ENCODE assay signal across 16 cellular contexts in genomic region chr2:216413882-216414281, GRCh38. TPM values are rescaled to one million over a fixed set of nuclear protein-coding genes. Genes with fewer than 3 reads are reported as not detected.
A peak's percentile ranks its signal among the peaks of the same experiment; 100 is the strongest.
DNase-seq lines count a peak whose midpoint lies in the region; ATAC-seq and TF ChIP-seq lines count a peak whose summit lies in the region.
"Had no signal": no experiment of that assay in that cellular context is flagged by ENCODE, and none has a peak within 500 bp of the region (broad histone marks: within the 10 kb centered on the region; RNA-seq: fewer than 3 reads in every experiment).

No MANE protein-coding gene starts in this region.

- H4K20me1 ChIP-seq in Karpas-422 (ENCODE audit: insufficient read depth, low read depth, low read length), result no peaks in the 10 kb centered on the region

- POLR2A ChIA-PET in activated naive CD8-positive, alpha-beta T cell treated with anti-CD3 and anti-CD28 coated beads, Interleukin-2, amount 10 ng/mL, durations not matched to agents 7 days and 5 days (lab: Charles Lee), result interaction anchor here (0.6 kb wide), 1 partner anchor 118 kb away, joined by 3 read pairs; no protein-coding TSS in a partner anchor

- H3K4me1 ChIP-seq in Karpas-422 (ENCODE audit: low read length), result peaks cover 31% of the 10 kb centered on the region

- peak overlapping the region; percentile 79 for H3K4me2 ChIP-seq in Karpas-422 (ENCODE audit: low read depth, low read length, poor library complexity, severe bottlenecking)

- H2AFZ ChIP-seq in Karpas-422 (ENCODE audit: low read length), result no peak overlapping the region

- peak overlapping the region; percentile 96 for H3K4me3 ChIP-seq in Karpas-422 (ENCODE audit: low read length)
- H3K4me3 ChIP-seq in fibroblast of the aortic adventitia (ENCODE audit: low read depth, low read length), result no peak overlapping the region

- no peaks in the 10 kb centered on the region for H3K27me3 ChIP-seq in Karpas-422 (ENCODE audit: low read length)
- H3K27me3 ChIP-seq: brain microvascular endothelial cell, upper lobe of left lung had no signal

- TF ChIP-seq CTCF in fibroblast of the aortic adventitia (IDR thresholded peaks at IDR 0.05; ENCODE audit: insufficient read depth, low read length), result no peak

- H3K4me1 Mint-ChIP-seq in activated naive CD8-positive, alpha-beta T cell treated with anti-CD3 and anti-CD28 coated beads, Interleukin-2, amount 10 ng/mL, durations not matched to agents 7 days and 5 days, result peaks cover 24% of the 10 kb centered on the region
- peaks cover 18% of the 10 kb centered on the region for H3K4me1 Mint-ChIP-seq in activated naive CD8-positive, alpha-beta T cell treated with anti-CD3 and anti-CD28 coated beads for 36 hours
- H3K4me1 Mint-ChIP-seq in stimulated activated naive B cell treated with anti-CD40 and anti-IgM and Interleukin-4, amounts not matched to agents 10 μg/mL and 1 μg/mL and 100 μg/mL, for 72 hours, result peaks cover 16 to 30% of the 10 kb centered on the region in 2 donors

- no peak overlapping the region; the same call in 1 of the 2 replicates for H3K27ac ChIP-seq in Karpas-422 (ENCODE audit: low read length)
- H3K27ac ChIP-seq: brain microvascular endothelial cell, upper lobe of left lung had no signal

- peaks cover 32% of the 10 kb centered on the region for H3K36me3 Mint-ChIP-seq in activated naive CD8-positive, alpha-beta T cell treated with anti-CD3 and anti-CD28 coated beads, Interleukin-2, amount 10 ng/mL, durations not matched to agents 7 days and 5 days
- peaks cover 3% of the 10 kb centered on the region for H3K36me3 Mint-ChIP-seq in activated naive CD8-positive, alpha-beta T cell treated with anti-CD3 and anti-CD28 coated beads for 36 hours
- H3K36me3 Mint-ChIP-seq in stimulated activated naive B cell treated with anti-CD40 and anti-IgM and Interleukin-4, amounts not matched to agents 10 μg/mL and 1 μg/mL and 100 μg/mL, for 72 hours, result peaks cover 0 to 17% of the 10 kb centered on the region in 2 donors

- H3K9me3 ChIP-seq in Karpas-422 (ENCODE audit: low read length), result no peaks in the 10 kb centered on the region
- H3K9me3 ChIP-seq: upper lobe of left lung had no signal

- H3K79me2 ChIP-seq in Karpas-422 (ENCODE audit: low read length), result peaks cover 29% of the 10 kb centered on the region

- H3K9me3 Mint-ChIP-seq in activated naive CD8-positive, alpha-beta T cell treated with anti-CD3 and anti-CD28 coated beads, Interleukin-2, amount 10 ng/mL, durations not matched to agents 7 days and 5 days, result no peaks in the 10 kb centered on the region
- no peaks in the 10 kb centered on the region for H3K9me3 Mint-ChIP-seq in activated naive CD8-positive, alpha-beta T cell treated with anti-CD3 and anti-CD28 coated beads for 36 hours
- no peaks in the 10 kb centered on the region for H3K9me3 Mint-ChIP-seq in stimulated activated naive B cell treated with anti-CD40 and anti-IgM and Interleukin-4, amounts not matched to agents 10 μg/mL and 1 μg/mL and 100 μg/mL, for 72 hours

- ATAC-seq in activated naive CD8-positive, alpha-beta T cell treated with anti-CD3 and anti-CD28 coated beads, Interleukin-2, amount 10 ng/mL, durations not matched to agents 7 days and 5 days (ENCODE audit: low read depth), result no peak
- ATAC-seq in stimulated activated naive B cell treated with anti-CD40 and anti-IgM and Interleukin-4, amounts not matched to agents 10 μg/mL and 1 μg/mL and 100 μg/mL, for 72 hours (replicated peaks), result no peak
- no peak for ATAC-seq in GM19397 (IDR thresholded peaks at IDR 0.05; ENCODE audit: unreplicated experiment)
- ATAC-seq: sciatic nerve had no signal

- peaks cover 20% of the 10 kb centered on the region for H3K36me3 ChIP-seq in Karpas-422 (ENCODE audit: insufficient read depth, low read length)

- H3K4me3 Mint-ChIP-seq in activated naive CD8-positive, alpha-beta T cell treated with anti-CD3 and anti-CD28 coated beads, Interleukin-2, amount 10 ng/mL, durations not matched to agents 7 days and 5 days, result peak overlapping the region; percentile 96
- no peak overlapping the region for H3K4me3 Mint-ChIP-seq in activated naive CD8-positive, alpha-beta T cell treated with anti-CD3 and anti-CD28 coated beads for 36 hours
- peak overlapping the region; percentile 28 to 30 for H3K4me3 Mint-ChIP-seq in stimulated activated naive B cell treated with anti-CD40 and anti-IgM and Interleukin-4, amounts not matched to agents 10 μg/mL and 1 μg/mL and 100 μg/mL, for 72 hours

- peak overlapping the region; percentile 89; the same call in 1 of the 2 replicates for H3K9ac ChIP-seq in Karpas-422 (ENCODE audit: low read length)

- DNase-seq in activated naive CD8-positive, alpha-beta T cell treated with anti-CD3 and anti-CD28 coated beads, Interleukin-2, amount 10 ng/mL, durations not matched to agents 7 days and 5 days, result no peak
- no peak for DNase-seq in activated naive CD8-positive, alpha-beta T cell treated with anti-CD3 and anti-CD28 coated beads for 36 hours
- DNase-seq in Karpas-422 (no peak), fibroblast of the aortic adventitia (ENCODE audit: low read depth) (peak; percentile 4), GF-D8 (lab: John Stamatoyannopoulos, UW) (no peak)
- DNase-seq in stimulated activated naive B cell treated with anti-CD40 and anti-IgM and Interleukin-4, amounts not matched to agents 10 μg/mL and 1 μg/mL and 100 μg/mL, for 72 hours, result no peak
- DNase-seq in activated effector memory CD4-positive, alpha-beta T cell treated with anti-CD3 and anti-CD28 coated beads, Interleukin-2, amount 50 U/mL, for 16 hours, result no peak
- DNase-seq: AML-193; brain microvascular endothelial cell; DMS79; NCI-H2081 treated with DMSO at 0.1 percent for 48 hours; stimulated activated CD4-positive, alpha-beta T cell treated with anti-CD3 and anti-CD28 coated beads, Interleukin-2, amount 100 ng/mL, for 48 hours; upper lobe of left lung had no signal

- no peaks in the 10 kb centered on the region for H3K27me3 Mint-ChIP-seq in activated naive CD8-positive, alpha-beta T cell treated with anti-CD3 and anti-CD28 coated beads, Interleukin-2, amount 10 ng/mL, durations not matched to agents 7 days and 5 days
- H3K27me3 Mint-ChIP-seq in activated naive CD8-positive, alpha-beta T cell treated with anti-CD3 and anti-CD28 coated beads for 36 hours, result no peaks in the 10 kb centered on the region
- peaks cover 0 to 3% of the 10 kb centered on the region in 2 donors for H3K27me3 Mint-ChIP-seq in stimulated activated naive B cell treated with anti-CD40 and anti-IgM and Interleukin-4, amounts not matched to agents 10 μg/mL and 1 μg/mL and 100 μg/mL, for 72 hours

- no peaks in the 10 kb centered on the region for H3K9me2 ChIP-seq in Karpas-422 (replicated peaks; ENCODE audit: insufficient read depth, low read length)

- no peak overlapping the region for H3K27ac Mint-ChIP-seq in activated naive CD8-positive, alpha-beta T cell treated with anti-CD3 and anti-CD28 coated beads, Interleukin-2, amount 10 ng/mL, durations not matched to agents 7 days and 5 days
- H3K27ac Mint-ChIP-seq in activated naive CD8-positive, alpha-beta T cell treated with anti-CD3 and anti-CD28 coated beads for 36 hours, result no peak overlapping the region
- no peak overlapping the region for H3K27ac Mint-ChIP-seq in stimulated activated naive B cell treated with anti-CD40 and anti-IgM and Interleukin-4, amounts not matched to agents 10 μg/mL and 1 μg/mL and 100 μg/mL, for 72 hours

RNA-seq across cellular contexts. Expression of gene SMARCAL1, which starts 1.6 kb away (rescaled TPM):
- 10 to 100 TPM; 24.5 to 25.7 TPM for total RNA-seq in activated naive CD8-positive, alpha-beta T cell treated with anti-CD3 and anti-CD28 coated beads, Interleukin-2, amount 10 ng/mL, durations not matched to agents 7 days and 5 days
- 10 to 100 TPM; 22.4 to 25.3 TPM for total RNA-seq in activated naive CD8-positive, alpha-beta T cell treated with anti-CD3 and anti-CD28 coated beads for 36 hours
- 18.0 and 23.7 TPM in 2 replicates for total RNA-seq in Karpas-422 (2014; rRNA removed; shearing (Covaris generic); ENCODE audit: low replicate concordance)
- total RNA-seq in fibroblast of the aortic adventitia (ENCODE audit: low replicate concordance), result 20.6 and 32.8 TPM in 2 replicates

RNA-seq across cellular contexts. Expression of gene MARCHF4, which starts 41.6 kb away (rescaled TPM):
- total RNA-seq in activated naive CD8-positive, alpha-beta T cell treated with anti-CD3 and anti-CD28 coated beads, Interleukin-2, amount 10 ng/mL, durations not matched to agents 7 days and 5 days, result not detected
- total RNA-seq in activated naive CD8-positive, alpha-beta T cell treated with anti-CD3 and anti-CD28 coated beads for 36 hours, result not detected
- total RNA-seq in Karpas-422 (2014; rRNA removed; shearing (Covaris generic); ENCODE audit: low replicate concordance), result not detected in 2 replicates
- total RNA-seq in fibroblast of the aortic adventitia (ENCODE audit: low replicate concordance), result 0.57 and 1.3 TPM in 2 replicates
- total RNA-seq: liver, sciatic nerve had no signal
